Comparison of ENCODE assay signal across 8 cellular contexts in genomic region chr1:36386262-36387140, GRCh38. TPM values are rescaled to one million over a fixed set of nuclear protein-coding genes. Genes with fewer than 3 reads are reported as not detected.
DNase-seq lines count a peak whose midpoint lies in the region; ATAC-seq and TF ChIP-seq lines count a peak whose summit lies in the region.

No MANE protein-coding gene starts in this region.

- peak overlapping the region; percentile 93 for H3K27ac ChIP-seq in right cardiac atrium (ENCODE audit: low read length)
- peak overlapping the region; percentile 92 for H3K27ac ChIP-seq in psoas muscle
- H3K27ac ChIP-seq in uterus = peak overlapping the region; percentile 99

- intact Hi-C loops in right cardiac atrium (cut with DNase I) = loop anchor here in 1 of 4 donors (10.0 kb wide), 1 partner anchor 232 kb away; the partner anchor contains the start of gene MAP7D1
- intact Hi-C loops in psoas muscle (cut with DNase I) = loop anchor here in 1 of 2 donors (10.0 kb wide), 1 partner anchor 232 kb away; the partner anchor contains the start of gene MAP7D1
- intact Hi-C loops in uterus (cut with DNase I; ENCODE audit: low total_unique reads) = no loop called here

- no peak for TF ChIP-seq CTCF in psoas muscle (IDR thresholded peaks at IDR 0.05)
- TF ChIP-seq CTCF in uterus (IDR thresholded peaks at IDR 0.05) = no peak

- H3K27me3 ChIP-seq in right cardiac atrium (ENCODE audit: control insufficient read depth, insufficient read depth) = no peaks in the 10 kb centered on the region
- no peaks in the 10 kb centered on the region for H3K27me3 ChIP-seq in psoas muscle (ENCODE audit: insufficient read depth in 3 of 3, low read length in 2 of 3)
- no peaks in the 10 kb centered on the region for H3K27me3 ChIP-seq in uterus

- ATAC-seq in HG02623 (IDR thresholded peaks at IDR 0.05; ENCODE audit: unreplicated experiment) (peak; percentile 35), right cardiac atrium (peak; percentile 89 to 90), psoas muscle (peak; percentile 81 to 87 (median 84))

- no peaks in the 10 kb centered on the region for H3K9me3 ChIP-seq in right cardiac atrium (ENCODE audit: control insufficient read depth, low read length)
- H3K9me3 ChIP-seq in psoas muscle = no peaks in the 10 kb centered on the region
- no peaks in the 10 kb centered on the region for H3K9me3 ChIP-seq in uterus

- WGBS in right cardiac atrium = under 1% methylated on average over 14 of the region's 14 CpGs
- 1% methylated on average over 14 of the region's 14 CpGs for WGBS in psoas muscle, 3 donors

- H3K4me3 ChIP-seq in right cardiac atrium (ENCODE audit: low read length) (peak overlapping the region; percentile 92), psoas muscle (peak overlapping the region; percentile 94), uterus (peak overlapping the region; percentile 53 to 95)

- H3K36me3 ChIP-seq in psoas muscle (ENCODE audit: insufficient read depth in 1 of 2, low read depth in 1 of 2) = peaks cover 5 to 9% of the 10 kb centered on the region in 2 donors
- H3K36me3 ChIP-seq in uterus = no peaks in the 10 kb centered on the region

- DNase-seq in GM04504 (ENCODE audit: low read depth) (peak; percentile 100), NCI-H1417 treated with DMSO at 0.1 percent for 48 hours (lab: John Stamatoyannopoulos, UW) (peak; percentile 37), T-helper 1 cell (peak; percentile 64 to 99 (median 74)), amniotic stem cell (lab: John Stamatoyannopoulos, UW) (peak; percentile 99), right cardiac atrium (peak; percentile 95 to 96 (median 95)), psoas muscle (peak; percentile 94 to 97), uterus (peak; percentile 94 to 99)

- TF ChIP-seq POLR2A in uterus (IDR thresholded peaks at IDR 0.05) = peak; percentile 83 to 97

- H3K4me1 ChIP-seq in right cardiac atrium (ENCODE audit: control insufficient read depth, insufficient read depth, low read length) (peaks cover 11% of the 10 kb centered on the region), psoas muscle (peaks cover 74% of the 10 kb centered on the region), uterus (peaks cover 6 to 11% of the 10 kb centered on the region in 2 donors)

RNA-seq across cellular contexts. Expression of gene STK40, which starts 0.8 kb away (rescaled TPM):
- total RNA-seq in right cardiac atrium = 10 to 100 TPM; 66.7 to 85.0 (median 73.7) TPM
- 54.8 TPM for polyA plus RNA-seq in right cardiac atrium
- 100 to 1,000 TPM in 3 of 4 donors, 10 to 100 TPM in 1; 84.4 to 218 (median 145) TPM for total RNA-seq in psoas muscle
- polyA plus RNA-seq in psoas muscle = 100 to 1,000 TPM in 2 of 3 donors, 10 to 100 TPM in 1; 93.0 to 312 (median 182) TPM
- 10 to 100 TPM; 19.1 to 84.5 (median 44.0) TPM for total RNA-seq in uterus

RNA-seq across cellular contexts. Expression of gene LSM10, which starts 11.2 kb away (rescaled TPM):
- total RNA-seq in right cardiac atrium = 10 to 100 TPM; 70.9 to 76.4 (median 73.5) TPM
- polyA plus RNA-seq in right cardiac atrium = 121 TPM
- 100 to 1,000 TPM in 1 of 4 donors, 10 to 100 TPM in 3; 80.3 to 102 (median 95.6) TPM for total RNA-seq in psoas muscle
- 100 to 1,000 TPM; 134 to 246 (median 156) TPM for polyA plus RNA-seq in psoas muscle
- total RNA-seq in uterus = 10 to 100 TPM in 2 of 4 donors, 1 to 10 TPM in 2; 3.7 to 48.1 (median 15.1) TPM

Comparison
In these comparisons a context has a peak if more than half of its experiments do, and no peak if none do; other contexts are left out.
1. Peak in every context shown above with its lines: DNase-seq, ATAC-seq, H3K4me3 ChIP-seq and H3K27ac ChIP-seq.
2. DNase-seq: peak in every context shown above with its lines; median percentile 100 in GM04504; 99 in amniotic stem cell; 96 in uterus; 96 in psoas muscle; 95 in right cardiac atrium; 74 in T-helper 1 cell; 37 in NCI-H1417 treated with DMSO at 0.1 percent for 48 hours.
3. ATAC-seq: peak in every context shown above with its lines; median percentile 90 in right cardiac atrium; 84 in psoas muscle; 35 in HG02623.